ENCODE assay signal across 1 cellular context in the genomic region with DNA sequence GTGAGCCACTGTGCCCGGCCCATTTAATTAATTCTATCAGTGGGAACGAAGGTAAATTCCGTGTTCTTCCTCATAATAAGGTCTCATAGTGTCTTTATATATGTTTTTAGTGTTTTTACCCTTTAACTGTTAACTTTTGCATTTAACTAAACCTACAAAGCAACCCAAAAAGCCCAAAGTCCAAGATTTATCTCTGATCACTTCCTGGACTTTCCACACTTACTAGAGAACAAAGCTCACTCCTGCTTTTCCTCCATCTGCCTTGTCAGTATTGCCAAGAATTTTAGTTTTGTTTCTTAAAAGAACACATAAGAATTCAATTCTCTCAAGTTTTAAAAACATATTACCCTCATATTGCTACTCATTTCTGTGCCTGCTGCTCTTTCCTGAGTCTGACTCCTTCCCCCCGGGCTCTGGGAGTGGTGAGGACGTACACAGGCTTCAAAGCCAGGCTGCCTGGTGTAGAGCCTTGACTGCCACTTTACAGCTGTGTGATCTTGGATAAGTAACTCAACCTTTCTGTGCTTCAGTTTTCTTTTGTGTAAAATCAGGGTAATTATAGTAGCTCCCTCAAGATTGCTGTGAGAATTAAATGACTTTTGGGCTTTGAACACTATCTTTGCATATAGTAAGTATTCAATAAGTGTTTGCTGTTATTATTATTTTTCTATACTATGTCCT.
TF ChIP-seq lines count a peak whose summit lies in the region.

No MANE protein-coding gene starts in this region.

TF ChIP-seq in liver, 16 proteins besides CTCF, POLR2A, EP300 and RAD21 (continued from another document):
- TF ChIP-seq REST (IDR thresholded peaks at IDR 0.05): peak; percentile 37
